Comparison of ENCODE assay signal across 19 cellular contexts in the genomic region with DNA sequence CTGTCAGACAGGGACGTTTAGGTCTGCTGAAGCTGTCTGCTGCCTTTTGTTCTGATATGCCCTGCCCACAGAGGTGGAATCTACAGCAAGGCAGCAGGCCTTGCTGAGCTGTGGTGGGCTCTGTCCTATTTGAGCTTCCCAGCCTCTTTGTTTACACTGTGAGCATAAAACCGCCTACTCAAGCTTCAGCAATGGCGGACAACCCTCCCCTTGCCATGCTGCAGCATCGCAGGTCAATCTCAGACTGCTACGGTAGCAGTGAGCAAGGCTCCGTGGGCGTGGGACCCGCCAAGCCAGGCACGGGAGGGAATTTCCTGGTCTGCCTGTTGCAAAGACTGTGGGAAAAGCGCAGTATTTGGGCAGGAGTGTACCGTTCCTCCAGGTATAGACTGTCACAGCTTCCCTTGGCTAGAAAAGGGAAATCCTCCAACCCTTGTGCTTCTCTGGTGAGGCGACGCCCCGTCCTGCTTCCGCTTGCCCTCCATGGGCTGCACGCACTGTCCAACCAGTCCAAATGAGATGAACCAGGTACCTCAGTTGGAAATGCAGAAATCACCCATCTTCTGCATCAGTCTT.
DNase-seq lines count a peak whose midpoint lies in the region; ATAC-seq, FAIRE-seq and TF ChIP-seq lines count a peak whose summit lies in the region.
"Had no signal": no experiment of that assay in that cellular context is flagged by ENCODE, and none has a peak within 500 bp of the region (broad histone marks: within the 10 kb centered on the region; RNA-seq: fewer than 3 reads in every experiment).

No MANE protein-coding gene starts in this region.

- DNase-seq in DND-41 (peak; percentile 25), esophagus muscularis mucosa (ENCODE audit: extremely low spot score) (peak; percentile 29), neuronal stem cell (ENCODE audit: low spot score) (no peak), GM19239 (ENCODE audit: insufficient read length, low spot score) (no peak)
- DNase-seq in Jurkat, Clone E6-1 (ENCODE audit: low read depth, low spot score) = peak; percentile 50
- DNase-seq in stimulated activated naive CD4-positive, alpha-beta T cell treated with Interleukin-2 at 50 U/mL for 16 hours (lab: John Stamatoyannopoulos, UW) = no peak
- no peak for DNase-seq in naive thymus-derived CD8-positive, alpha-beta T cell
- DNase-seq: CD4-positive, alpha-beta memory T cell; EL; HFFc6; NCI-H1417 treated with DMSO at 0.1 percent for 48 hours; NCI-H2029; NCI-H82; SHP77 had no signal

- H4K20me1 ChIP-seq in DND-41 (ENCODE audit: insufficient read depth, low read length) = no peaks in the 10 kb centered on the region
- H4K20me1 ChIP-seq: BLaER1 had no signal

- no peaks in the 10 kb centered on the region for H3K4me1 Mint-ChIP-seq in naive thymus-derived CD8-positive, alpha-beta T cell
- H3K4me1 Mint-ChIP-seq: CD4-positive, alpha-beta memory T cell had no signal

- H3K4me3 Mint-ChIP-seq in naive thymus-derived CD8-positive, alpha-beta T cell = no peak overlapping the region
- H3K4me3 Mint-ChIP-seq: CD4-positive, alpha-beta memory T cell; HFFc6 had no signal

- no peak overlapping the region for H2BK120ac ChIP-seq in neuronal stem cell (ENCODE audit: low read depth, low read length)

- peak; percentile 40; the same call in 1 of the 3 replicates for ATAC-seq in DND-41 (ENCODE audit: insufficient read depth, low read depth)
- no peak for ATAC-seq in naive thymus-derived CD8-positive, alpha-beta T cell
- ATAC-seq: A549, HepG2 had no signal

- H3K4me2 ChIP-seq in DND-41 (ENCODE audit: insufficient read depth, low read length) (no peak overlapping the region), neuronal stem cell (ENCODE audit: insufficient read depth, low read length, poor library complexity, severe bottlenecking) (no peak overlapping the region)
- H3K4me2 ChIP-seq: A549, BLaER1, KMS-11 had no signal

- H3K36me3 ChIP-seq in DND-41 (ENCODE audit: insufficient read depth, low read length) = 0 out of 2 replicates have a peak, but pooled peaks cover 4% of the 10 kb centered on the region
- no peaks in the 10 kb centered on the region for H3K36me3 ChIP-seq in esophagus muscularis mucosa
- peaks cover 0 to 47% of the 10 kb centered on the region in 2 donors for H3K36me3 ChIP-seq in neuronal stem cell (replicated peaks in 1 of 2; ENCODE audit: control insufficient read depth in 2 of 2, insufficient read depth in 2 of 2, low read length in 2 of 2)
- H3K36me3 ChIP-seq: BLaER1 had no signal

- H3K9me3 Mint-ChIP-seq in naive thymus-derived CD8-positive, alpha-beta T cell = peaks cover 0 to 10% (median 0%) of the 10 kb centered on the region in 9 donors
- H3K9me3 Mint-ChIP-seq: HFFc6 had no signal

- H3K27me3 ChIP-seq in DND-41 (ENCODE audit: insufficient read depth, low read length, poor library complexity) (no peaks in the 10 kb centered on the region), esophagus muscularis mucosa (no peaks in the 10 kb centered on the region), neuronal stem cell (ENCODE audit: control insufficient read depth in 3 of 3, insufficient read depth in 3 of 3, low read depth in 1 of 3, low read length in 3 of 3) (no peaks in the 10 kb centered on the region)
- H3K27me3 ChIP-seq: BLaER1 had no signal

- H2AFZ ChIP-seq in DND-41 (ENCODE audit: low read depth, low read length) (no peak overlapping the region), neuronal stem cell (ENCODE audit: low read length) (no peak overlapping the region)

- no peak overlapping the region for H4K91ac ChIP-seq in neuronal stem cell (ENCODE audit: low read depth, low read length, poor library complexity)

- H2BK12ac ChIP-seq in neuronal stem cell (ENCODE audit: low read length) = no peak overlapping the region

- peaks cover 2% of the 10 kb centered on the region for H3K79me1 ChIP-seq in neuronal stem cell (ENCODE audit: low read depth, low read length)

- no peak overlapping the region for H3K27ac Mint-ChIP-seq in naive thymus-derived CD8-positive, alpha-beta T cell
- H3K27ac Mint-ChIP-seq: CD4-positive, alpha-beta memory T cell; HFFc6 had no signal

- peaks cover 20% of the 10 kb centered on the region for H3K79me2 ChIP-seq in DND-41 (ENCODE audit: insufficient read depth, low read length)

- H2BK5ac ChIP-seq in neuronal stem cell (ENCODE audit: low read length) = no peak overlapping the region

- H3K4me3 ChIP-seq in DND-41 (ENCODE audit: low read depth in 1 of 2, low read length in 2 of 2) (no peak overlapping the region), esophagus muscularis mucosa (no peak overlapping the region), neuronal stem cell (ENCODE audit: low read length in 2 of 2) (no peak overlapping the region)
- no peak overlapping the region for H3K4me3 ChIP-seq in Jurkat, Clone E6-1 (ENCODE audit: low read length)
- H3K4me3 ChIP-seq: A549, BLaER1, SK-N-MC had no signal

- H4K8ac ChIP-seq in neuronal stem cell (ENCODE audit: low read depth, low read length) = no peak overlapping the region

- H3K9me3 ChIP-seq in DND-41 (ENCODE audit: insufficient read depth, low read length, severe bottlenecking) = no peaks in the 10 kb centered on the region
- H3K9me3 ChIP-seq in esophagus muscularis mucosa = no peaks in the 10 kb centered on the region
- H3K9me3 ChIP-seq in neuronal stem cell (replicated peaks in 1 of 2; ENCODE audit: control insufficient read depth in 2 of 2, insufficient read depth in 1 of 2, low read depth in 1 of 2, low read length in 2 of 2) = peaks cover 0 to 32% of the 10 kb centered on the region in 2 donors
- H3K9me3 ChIP-seq: A549, BLaER1 had no signal

- POLR2A ChIA-PET in naive thymus-derived CD8-positive, alpha-beta T cell (lab: Charles Lee) = no interaction called here

- H3K9ac ChIP-seq in DND-41 (ENCODE audit: low read depth, low read length) (no peak overlapping the region), neuronal stem cell (ENCODE audit: low read depth, low read length, poor library complexity) (peak overlapping the region; percentile 52)
- H3K9ac ChIP-seq: BLaER1, KMS-11 had no signal

- H3K14ac ChIP-seq in neuronal stem cell (ENCODE audit: low read length) = peak overlapping the region; percentile 58

- H3K4me1 ChIP-seq in DND-41 (ENCODE audit: insufficient read depth, low read length) (peaks cover 36% of the 10 kb centered on the region), esophagus muscularis mucosa (peaks cover 0 to 16% (median 0%) of the 10 kb centered on the region in 4 donors), neuronal stem cell (ENCODE audit: control insufficient read depth in 2 of 2, insufficient read depth in 1 of 2, low read depth in 1 of 2, low read length in 2 of 2) (peaks cover 7 to 9% of the 10 kb centered on the region in 2 donors)
- H3K4me1 ChIP-seq: A549, BLaER1 had no signal

- H3K27me3 Mint-ChIP-seq in naive thymus-derived CD8-positive, alpha-beta T cell = peaks cover 8 to 22% (median 19%) of the 10 kb centered on the region in 5 donors

- H3K4ac ChIP-seq in neuronal stem cell (ENCODE audit: low read length) = no peak overlapping the region

- no peak overlapping the region for H2BK15ac ChIP-seq in neuronal stem cell (ENCODE audit: low read length)

- FAIRE-seq in GM19239 (lab: Jason Lieb, UNC) = no peak
- FAIRE-seq: A549, HepG2 had no signal

- peak overlapping the region; percentile 82 for H3K18ac ChIP-seq in neuronal stem cell (ENCODE audit: low read length)

- no peak overlapping the region for H2AK5ac ChIP-seq in neuronal stem cell (ENCODE audit: low read depth, low read length)

- TF ChIP-seq POLR2A in esophagus muscularis mucosa (IDR thresholded peaks at IDR 0.05; ENCODE audit: low read depth) = no peak

- TF ChIP-seq EP300 in esophagus muscularis mucosa (IDR thresholded peaks at IDR 0.05) = no peak

- no peak for TF ChIP-seq CTCF in DND-41 (IDR thresholded peaks at IDR 0.05; ENCODE audit: borderline replicate concordance, extremely low read depth, low read length, poor library complexity, severe bottlenecking)
- no peak for TF ChIP-seq CTCF in esophagus muscularis mucosa (IDR thresholded peaks at IDR 0.05)

- intact Hi-C loops in esophagus muscularis mucosa (cut with DNase I) = no loop called here

- 89% methylated on average over 16 of the region's 16 CpGs for WGBS in esophagus muscularis mucosa
- WGBS in neuronal stem cell (ENCODE audit: extremely low coverage in 2 of 2, insufficient read length in 2 of 2, insufficient replicate concordance in 1 of 2), 2 donors = no CpG with 5 or more reads among the region's 16 CpGs

- peak overlapping the region; percentile 49 for H3K23ac ChIP-seq in neuronal stem cell (ENCODE audit: low read depth, low read length, poor library complexity)

- H3K36me3 Mint-ChIP-seq in naive thymus-derived CD8-positive, alpha-beta T cell = peaks cover 0 to 8% (median 0%) of the 10 kb centered on the region in 3 donors
- H3K36me3 Mint-ChIP-seq: CD4-positive, alpha-beta memory T cell had no signal

- H3K27ac ChIP-seq in DND-41 (ENCODE audit: low read length) = peak overlapping the region; percentile 59
- no peak overlapping the region for H3K27ac ChIP-seq in esophagus muscularis mucosa (replicated peaks in 1 of 4)
- H3K27ac ChIP-seq in neuronal stem cell (replicated peaks; ENCODE audit: low read length) = peak overlapping the region; percentile 57
- H3K27ac ChIP-seq: A549, BLaER1, KMS-11, SK-N-MC had no signal

Comparison
In these comparisons a context has a peak if more than half of its experiments do, and no peak if none do; other contexts are left out.
1. DNase-seq: peak in DND-41 (single experiment), Jurkat, Clone E6-1 (single experiment) and esophagus muscularis mucosa (single experiment); none in neuronal stem cell (single experiment), GM19239 (single experiment), stimulated activated naive CD4-positive, alpha-beta T cell treated with Interleukin-2 at 50 U/mL for 16 hours (single experiment) and naive thymus-derived CD8-positive, alpha-beta T cell (0 of 10).
2. H3K27ac ChIP-seq: peak in DND-41 (single experiment) and neuronal stem cell (single experiment); none in esophagus muscularis mucosa (0 of 4).